9 cellular contexts compared by ENCODE assay signal in genomic region chr3:119098620-119099222, GRCh38. TPM values are rescaled to one million over a fixed set of nuclear protein-coding genes. Genes with fewer than 3 reads are reported as not detected.
DNase-seq lines count a peak whose midpoint lies in the region; ATAC-seq and FAIRE-seq lines count a peak whose summit lies in the region.
"Had no signal": no experiment of that assay in that cellular context is flagged by ENCODE, and none has a peak within 500 bp of the region (broad histone marks: within the 10 kb centered on the region; RNA-seq: fewer than 3 reads in every experiment).

No MANE protein-coding gene starts in this region.

- no peaks in the 10 kb centered on the region for H3K36me3 ChIP-seq in CD4-positive, CD25-positive, alpha-beta regulatory T cell (ENCODE audit: control insufficient read depth, insufficient read depth, low read length)
- H3K36me3 ChIP-seq: SJSA1 had no signal

- DNase-seq in CD4-positive, CD25-positive, alpha-beta regulatory T cell = peak in 2 of 3 donors; percentile 39 to 40
- DNase-seq in NCI-H446 (lab: John Stamatoyannopoulos, UW) = peak; percentile 83 to 86
- peak; percentile 67 for DNase-seq in midbrain (lab: John Stamatoyannopoulos, UW)
- no peak for DNase-seq in activated naive CD8-positive, alpha-beta T cell treated with anti-CD3 and anti-CD28 coated beads for 36 hours

- no peak overlapping the region for H3K4me3 Mint-ChIP-seq in CD4-positive, CD25-positive, alpha-beta regulatory T cell
- H3K4me3 Mint-ChIP-seq in activated naive CD8-positive, alpha-beta T cell treated with anti-CD3 and anti-CD28 coated beads for 36 hours = no peak overlapping the region

- no peaks in the 10 kb centered on the region for H3K9me3 ChIP-seq in CD4-positive, CD25-positive, alpha-beta regulatory T cell (ENCODE audit: control insufficient read depth in 2 of 2, low read length in 2 of 2)
- H3K9me3 ChIP-seq: SJSA1 had no signal

- H3K27ac ChIP-seq in CD4-positive, CD25-positive, alpha-beta regulatory T cell (ENCODE audit: insufficient read depth, low read length, poor library complexity, severe bottlenecking) = no peak overlapping the region
- H3K27ac ChIP-seq: SJSA1 had no signal

- no peaks in the 10 kb centered on the region for H3K36me3 Mint-ChIP-seq in CD4-positive, CD25-positive, alpha-beta regulatory T cell
- H3K36me3 Mint-ChIP-seq in activated naive CD8-positive, alpha-beta T cell treated with anti-CD3 and anti-CD28 coated beads for 36 hours = no peaks in the 10 kb centered on the region

- H3K27me3 ChIP-seq in CD4-positive, CD25-positive, alpha-beta regulatory T cell (ENCODE audit: control insufficient read depth, insufficient read depth, low read length) = no peaks in the 10 kb centered on the region
- H3K27me3 ChIP-seq: SJSA1 had no signal

- FAIRE-seq in colon (lab: Jason Lieb, UNC) = peak; percentile 31

- H3K27me3 Mint-ChIP-seq in CD4-positive, CD25-positive, alpha-beta regulatory T cell = no peaks in the 10 kb centered on the region
- no peaks in the 10 kb centered on the region for H3K27me3 Mint-ChIP-seq in activated naive CD8-positive, alpha-beta T cell treated with anti-CD3 and anti-CD28 coated beads for 36 hours

- H3K9me3 Mint-ChIP-seq in CD4-positive, CD25-positive, alpha-beta regulatory T cell = no peaks in the 10 kb centered on the region
- H3K9me3 Mint-ChIP-seq in activated naive CD8-positive, alpha-beta T cell treated with anti-CD3 and anti-CD28 coated beads for 36 hours = no peaks in the 10 kb centered on the region

- H3K4me1 ChIP-seq in CD4-positive, CD25-positive, alpha-beta regulatory T cell (ENCODE audit: control insufficient read depth, insufficient read depth, low read length, poor library complexity, severe bottlenecking) = no peaks in the 10 kb centered on the region
- H3K4me1 ChIP-seq: SJSA1 had no signal

- no peak overlapping the region for H3K27ac Mint-ChIP-seq in CD4-positive, CD25-positive, alpha-beta regulatory T cell
- no peak overlapping the region for H3K27ac Mint-ChIP-seq in activated naive CD8-positive, alpha-beta T cell treated with anti-CD3 and anti-CD28 coated beads for 36 hours

- H3K4me1 Mint-ChIP-seq in CD4-positive, CD25-positive, alpha-beta regulatory T cell = no peaks in the 10 kb centered on the region
- H3K4me1 Mint-ChIP-seq in activated naive CD8-positive, alpha-beta T cell treated with anti-CD3 and anti-CD28 coated beads for 36 hours = no peaks in the 10 kb centered on the region

- ATAC-seq in CD4-positive, CD25-positive, alpha-beta regulatory T cell (ENCODE audit: low read depth in 2 of 2) = no peak
- ATAC-seq in GM18909 (IDR thresholded peaks at IDR 0.05; ENCODE audit: poor library complexity, unreplicated experiment) = peak; percentile 46
- ATAC-seq in HG03342 (IDR thresholded peaks at IDR 0.05; ENCODE audit: unreplicated experiment) = no peak
- ATAC-seq in HG03045 (IDR thresholded peaks at IDR 0.05; ENCODE audit: unreplicated experiment) = no peak

- H3K4me3 ChIP-seq in CD4-positive, CD25-positive, alpha-beta regulatory T cell (ENCODE audit: low read depth, low read length) = no peak overlapping the region
- H3K4me3 ChIP-seq: SJSA1 had no signal

RNA-seq across cellular contexts. Expression of gene TEX55, which starts 47.2 kb away (rescaled TPM):
- not detected for total RNA-seq in CD4-positive, CD25-positive, alpha-beta regulatory T cell
- polyA plus RNA-seq in CD4-positive, CD25-positive, alpha-beta regulatory T cell = not detected
- not detected for total RNA-seq in activated naive CD8-positive, alpha-beta T cell treated with anti-CD3 and anti-CD28 coated beads for 36 hours
- total RNA-seq: SJSA1 had no signal
